In the genomic region with DNA sequence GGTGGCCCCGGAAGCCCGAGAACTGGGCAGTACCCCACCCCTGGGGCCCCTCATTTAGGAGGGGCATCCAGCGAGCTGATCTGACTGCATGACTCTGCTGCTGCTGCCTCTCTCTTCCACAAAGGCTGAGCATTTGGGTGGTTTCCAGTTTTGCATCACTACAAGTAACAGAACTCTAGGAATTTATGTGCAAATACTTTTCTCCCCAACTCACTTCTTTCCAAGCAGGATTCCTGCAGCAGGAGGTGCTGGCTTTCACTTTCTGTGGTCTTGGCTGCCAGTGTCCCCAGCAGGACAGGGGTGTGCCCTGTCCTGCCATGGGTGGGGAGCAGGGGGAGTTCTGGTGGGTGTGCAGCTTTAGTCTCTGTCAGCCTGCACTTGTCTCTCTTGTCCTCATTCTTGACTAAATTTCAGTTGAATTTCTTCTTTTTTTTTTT, we compare ENCODE assay signal across 11 cellular contexts. TPM values are rescaled to one million over a fixed set of nuclear protein-coding genes. Genes with fewer than 3 reads are reported as not detected.
DNase-seq lines count a peak whose midpoint lies in the region; ATAC-seq, FAIRE-seq and TF ChIP-seq lines count a peak whose summit lies in the region.
"Had no signal": no experiment of that assay in that cellular context is flagged by ENCODE, and none has a peak within 500 bp of the region (broad histone marks: within the 10 kb centered on the region; RNA-seq: fewer than 3 reads in every experiment).

No MANE protein-coding gene starts in this region.

- H3K27ac ChIP-seq in K562 (ENCODE audit: extremely low read depth, low read depth, low read length) (no peak overlapping the region), ovary (no peak overlapping the region)

- H2AFZ ChIP-seq in K562 (ENCODE audit: low read depth, low read length) = no peak overlapping the region

- intact Hi-C loops in K562 (cut with micrococcal nuclease) (no loop called here), ovary (cut with DNase I) (loop anchor here in 1 of 4 donors (10.0 kb wide), 1 partner anchor 82 kb away; no protein-coding TSS in a partner anchor)

- H3K9me3 ChIP-seq in K562 (replicated peaks; ENCODE audit: control insufficient read depth, insufficient read depth, low read depth, low read length) (no peaks in the 10 kb centered on the region), ovary (no peaks in the 10 kb centered on the region)

- TF ChIP-seq EP300 in K562 (IDR thresholded peaks at IDR 0.05; ENCODE audit: low read length) (no peak), ovary (IDR thresholded peaks at IDR 0.05) (no peak)

- FAIRE-seq in K562 (lab: Jason Lieb, UNC) = no peak

- H4K20me1 ChIP-seq in K562 (replicated peaks; ENCODE audit: control insufficient read depth, insufficient read depth, low read length) = 0 out of 2 replicates have a peak, but pooled peaks cover 3% of the 10 kb centered on the region

- CTCF ChIA-PET in K562 (lab: Yijun Ruan, JAX; ENCODE audit: low intra/inter-chr PET ratio) = no interaction called here

- H3K36me3 ChIP-seq in K562 (ENCODE audit: control insufficient read depth, insufficient read depth, low read length) (no peaks in the 10 kb centered on the region), ovary (no peaks in the 10 kb centered on the region)

- peak; percentile 74 for DNase-seq in AG09309 (ENCODE audit: low read depth)
- DNase-seq in HS-27A (ENCODE audit: low read depth) = peak; percentile 49
- DNase-seq in K562 (ENCODE audit: extremely low read depth in 1 of 4, low spot score in 3 of 4) = no peak
- peak; percentile 51 for DNase-seq in medulla oblongata (ENCODE audit: extremely low spot score)
- DNase-seq in ovary = no peak
- DNase-seq in stimulated activated CD4-positive, alpha-beta T cell treated with anti-CD3 and anti-CD28 coated beads, Interleukin-2, amount 100 ng/mL, for 48 hours = no peak
- no peak for DNase-seq in stimulated activated CD4-positive, alpha-beta T cell treated with anti-CD3 and anti-CD28 coated beads, Interleukin-4, amount 100 ng/mL, for 24 hours
- no peak for DNase-seq in cerebellum (ENCODE audit: low spot score)
- DNase-seq: DMS53; stimulated activated CD4-positive, alpha-beta T cell treated with anti-CD3 and anti-CD28 coated beads, Interleukin-1b, Interleukin-23, amount 100 ng/mL, for 48 hours had no signal

- no peaks in the 10 kb centered on the region for H3K9me1 ChIP-seq in K562 (ENCODE audit: control insufficient read depth, insufficient read depth, low read length)

- TF ChIP-seq CTCF in AG09309 (IDR thresholded peaks at IDR 0.05; ENCODE audit: control insufficient read depth, insufficient read depth, low read depth, low read length, missing control alignments) = no peak
- TF ChIP-seq CTCF in K562 (IDR thresholded peaks at IDR 0.05 in 2 of 3, conservative IDR thresholded peaks at IDR 0.05 in 1 of 3; ENCODE audit: insufficient read depth in 2 of 3, low read depth in 1 of 3, low read length in 3 of 3) = no peak
- TF ChIP-seq CTCF in ovary (IDR thresholded peaks at IDR 0.05) = no peak

- POLR2A ChIA-PET in K562 (lab: Yijun Ruan, JAX) = no interaction called here

- H3K4me3 ChIP-seq in AG09309 (ENCODE audit: control insufficient read depth, low read depth, low read length) (no peak overlapping the region; the same call in 1 of the 2 replicates), K562 (no peak overlapping the region), ovary (no peak overlapping the region)

- no peak for TF ChIP-seq RAD21 in K562 (CRISPR knock-in tag; conservative IDR thresholded peaks at IDR 0.05 in 1 of 2, IDR thresholded peaks at IDR 0.05 in 1 of 2)

- no peak overlapping the region for H3K4me2 ChIP-seq in K562 (ENCODE audit: insufficient read depth, low read length)

- no peak overlapping the region for H3K9ac ChIP-seq in K562 (ENCODE audit: insufficient read depth in 1 of 2, low read depth in 2 of 2, low read length in 2 of 2)

- 5% methylated on average over 3 of the region's 3 CpGs for WGBS in K562 (ENCODE audit: insufficient coverage, low coverage, missing lambda C conversion rate)
- 10 to 20% (median 13%) methylated on average over 3 of the region's 3 CpGs for WGBS in ovary, 3 donors

- H3K27me3 ChIP-seq in K562 (ENCODE audit: control insufficient read depth in 2 of 2, insufficient read depth in 2 of 2, low read length in 2 of 2) (no peaks in the 10 kb centered on the region), ovary (no peaks in the 10 kb centered on the region)

- H3K4me1 ChIP-seq in K562 (replicated peaks in 1 of 2; ENCODE audit: control insufficient read depth in 2 of 2, insufficient read depth in 2 of 2, low read length in 2 of 2) (peaks cover 4 to 11% of the 10 kb centered on the region in 2 experiments; a peak in 4 of 5 replicates), ovary (ENCODE audit: insufficient read depth) (no peaks in the 10 kb centered on the region)

- H3K79me2 ChIP-seq in K562 (ENCODE audit: control insufficient read depth, insufficient read depth, low read length) = no peaks in the 10 kb centered on the region

- no peak for TF ChIP-seq POLR2A in K562 (conservative IDR thresholded peaks at IDR 0.05)
- TF ChIP-seq POLR2A in ovary (IDR thresholded peaks at IDR 0.05) = no peak

- BruUV-seq in K562 (replicated peaks; lab: Mats Ljungman, UMichigan) = no TSS peak

- in situ Hi-C loops in K562 (cut with MboI) = loop anchor here (25.0 kb wide), 1 partner anchor 554 kb away; a partner anchor contains a TSS

- ATAC-seq in K562 = no peak

RNA-seq across cellular contexts. Expression of a gene that starts 21.2 kb away (rescaled TPM):
- 0.16 TPM in 1 of 2 replicates, not detected in the other for total RNA-seq in K562 (2011; cell fraction: chromatin; rRNA removed; ENCODE audit: low replicate concordance)
- not detected in 2 replicates for total RNA-seq in K562 (2011; cell fraction: nucleolus; rRNA removed)
- total RNA-seq in K562 (2011; cell fraction: nucleoplasm; rRNA removed) = not detected in 2 replicates
- total RNA-seq in K562 (2014; rRNA removed) = 0.69 TPM in 1 of 2 replicates, not detected in the other
- not detected in 2 replicates for total RNA-seq in K562 (2014; rRNA removed; fragmentation: Illumina TruSeq; extraction: Trizol)
- 0.11 TPM in 1 of 2 replicates, not detected in the other for total RNA-seq in K562 (2015; rRNA removed; fragmentation: Illumina TruSeq; extraction: Trizol)
- total RNA-seq in K562 (2021) = 0.07 TPM in 1 of 2 replicates, not detected in the other
- 0.04 TPM in 1 of 2 replicates, not detected in the other for polyA plus RNA-seq in K562 (2011; rRNA removed)
- not detected in 2 replicates for polyA plus RNA-seq in K562 (2011; cell fraction: cytosol; rRNA removed)
- polyA plus RNA-seq in K562 (2011; cell fraction: nucleus; rRNA removed) = 0.06 TPM in 1 of 2 replicates, not detected in the other
- polyA plus RNA-seq in K562 (2012) = 0.08 and 0.21 TPM in 2 replicates
- not detected in 2 replicates for polyA plus RNA-seq in K562 (2014; fragmentation: Illumina TruSeq; extraction: Trizol)
- polyA plus RNA-seq in K562 (2014; fragmentation: Nextera tagmentation; extraction: Ambion mirVana) = under 1 TPM in 1 of 2 experiments, not detected in 1; 0.06 TPM
- polyA plus RNA-seq in K562 (2014; rRNA removed) = not detected in 2 replicates
- not detected in 2 replicates for polyA minus RNA-seq in K562 (2011; rRNA and poly(A)+ RNA removed)
- polyA minus RNA-seq in K562 (2011; cell fraction: cytosol; rRNA and poly(A)+ RNA removed) = not detected in 2 replicates
- not detected in 2 replicates for polyA minus RNA-seq in K562 (2011; cell fraction: nucleus; rRNA and poly(A)+ RNA removed)
- total RNA-seq in ovary = 1 to 10 TPM in 1 of 7 donors, under 1 TPM in 4, not detected in 2; 0.25 to 1.2 (median 0.33) TPM
- under 1 TPM; 0.15 to 0.69 TPM for polyA plus RNA-seq in ovary
- 0.45 TPM for total RNA-seq in cerebellum
- total RNA-seq: SK-MEL-5 had no signal

RNA-seq across cellular contexts. Expression of a gene that starts 38.6 kb away (rescaled TPM):
- 19.1 and 56.0 TPM in 2 replicates for total RNA-seq in K562 (2011; cell fraction: chromatin; rRNA removed; ENCODE audit: low replicate concordance)
- 46.4 and 51.1 TPM in 2 replicates for total RNA-seq in K562 (2011; cell fraction: nucleolus; rRNA removed)
- 29.2 and 47.6 TPM in 2 replicates for total RNA-seq in K562 (2011; cell fraction: nucleoplasm; rRNA removed)
- 51.8 and 85.3 TPM in 2 replicates for total RNA-seq in K562 (2014; rRNA removed)
- total RNA-seq in K562 (2014; rRNA removed; fragmentation: Illumina TruSeq; extraction: Trizol) = 45.4 and 47.2 TPM in 2 replicates
- total RNA-seq in K562 (2015; rRNA removed; fragmentation: Illumina TruSeq; extraction: Trizol) = 51.0 and 52.7 TPM in 2 replicates
- total RNA-seq in K562 (2021) = 67.8 and 69.2 TPM in 2 replicates
- polyA plus RNA-seq in K562 (2011; rRNA removed) = 60.4 and 68.9 TPM in 2 replicates
- 79.6 and 131 TPM in 2 replicates for polyA plus RNA-seq in K562 (2011; cell fraction: cytosol; rRNA removed)
- 40.8 and 61.4 TPM in 2 replicates for polyA plus RNA-seq in K562 (2011; cell fraction: nucleus; rRNA removed)
- polyA plus RNA-seq in K562 (2012) = 44.7 and 52.7 TPM in 2 replicates
- 50.3 and 58.1 TPM in 2 replicates for polyA plus RNA-seq in K562 (2014; fragmentation: Illumina TruSeq; extraction: Trizol)
- 10 to 100 TPM; 31.5 to 48.8 TPM for polyA plus RNA-seq in K562 (2014; fragmentation: Nextera tagmentation; extraction: Ambion mirVana)
- 45.3 and 48.9 TPM in 2 replicates for polyA plus RNA-seq in K562 (2014; rRNA removed)
- polyA minus RNA-seq in K562 (2011; rRNA and poly(A)+ RNA removed) = 51.0 and 71.0 TPM in 2 replicates
- 68.5 and 68.7 TPM in 2 replicates for polyA minus RNA-seq in K562 (2011; cell fraction: cytosol; rRNA and poly(A)+ RNA removed)
- polyA minus RNA-seq in K562 (2011; cell fraction: nucleus; rRNA and poly(A)+ RNA removed) = 17.6 and 24.5 TPM in 2 replicates
- 10 to 100 TPM; 30.3 to 85.4 (median 59.4) TPM for total RNA-seq in ovary
- 10 to 100 TPM; 53.5 to 55.4 TPM for polyA plus RNA-seq in ovary
- 39.1 TPM for total RNA-seq in cerebellum

RNA-seq across cellular contexts. Expression of a gene that starts 39.5 kb away (rescaled TPM):
- 75.3 and 99.4 TPM in 2 replicates for total RNA-seq in K562 (2011; cell fraction: chromatin; rRNA removed; ENCODE audit: low replicate concordance)
- 77.6 and 88.4 TPM in 2 replicates for total RNA-seq in K562 (2011; cell fraction: nucleolus; rRNA removed)
- 86.2 and 92.8 TPM in 2 replicates for total RNA-seq in K562 (2011; cell fraction: nucleoplasm; rRNA removed)
- total RNA-seq in K562 (2014; rRNA removed) = 234 and 278 TPM in 2 replicates
- total RNA-seq in K562 (2014; rRNA removed; fragmentation: Illumina TruSeq; extraction: Trizol) = 274 and 289 TPM in 2 replicates
- 266 and 281 TPM in 2 replicates for total RNA-seq in K562 (2015; rRNA removed; fragmentation: Illumina TruSeq; extraction: Trizol)
- total RNA-seq in K562 (2021) = 131 and 132 TPM in 2 replicates
- 120 and 151 TPM in 2 replicates for polyA plus RNA-seq in K562 (2011; rRNA removed)
- 249 and 264 TPM in 2 replicates for polyA plus RNA-seq in K562 (2011; cell fraction: cytosol; rRNA removed)
- 86.3 and 104 TPM in 2 replicates for polyA plus RNA-seq in K562 (2011; cell fraction: nucleus; rRNA removed)
- 144 and 316 TPM in 2 replicates for polyA plus RNA-seq in K562 (2012)
- polyA plus RNA-seq in K562 (2014; fragmentation: Illumina TruSeq; extraction: Trizol) = 271 and 366 TPM in 2 replicates
- polyA plus RNA-seq in K562 (2014; fragmentation: Nextera tagmentation; extraction: Ambion mirVana) = 100 to 1,000 TPM; 274 to 281 TPM
- 236 and 249 TPM in 2 replicates for polyA plus RNA-seq in K562 (2014; rRNA removed)
- 231 and 354 TPM in 2 replicates for polyA minus RNA-seq in K562 (2011; rRNA and poly(A)+ RNA removed)
- polyA minus RNA-seq in K562 (2011; cell fraction: cytosol; rRNA and poly(A)+ RNA removed) = 87.0 and 105 TPM in 2 replicates
- 38.2 and 60.6 TPM in 2 replicates for polyA minus RNA-seq in K562 (2011; cell fraction: nucleus; rRNA and poly(A)+ RNA removed)
- total RNA-seq in ovary = 100 to 1,000 TPM in 2 of 7 donors, 10 to 100 TPM in 5; 62.9 to 150 (median 78.5) TPM
- 100 to 1,000 TPM in 1 of 2 donors, 10 to 100 TPM in 1; 98.2 to 154 TPM for polyA plus RNA-seq in ovary
- total RNA-seq in cerebellum = 121 TPM

Comparison
In these comparisons a context has a peak if more than half of its experiments do, and no peak if none do; other contexts are left out.
1. DNase-seq: peak in AG09309 (single experiment), HS-27A (single experiment) and medulla oblongata (single experiment); none in K562 (0 of 4), ovary (0 of 5), stimulated activated CD4-positive, alpha-beta T cell treated with anti-CD3 and anti-CD28 coated beads, Interleukin-2, amount 100 ng/mL, for 48 hours (0 of 2), stimulated activated CD4-positive, alpha-beta T cell treated with anti-CD3 and anti-CD28 coated beads, Interleukin-4, amount 100 ng/mL, for 24 hours (single experiment) and cerebellum (single experiment).